ENCODE assay signal across 14 cellular contexts in the genomic region with DNA sequence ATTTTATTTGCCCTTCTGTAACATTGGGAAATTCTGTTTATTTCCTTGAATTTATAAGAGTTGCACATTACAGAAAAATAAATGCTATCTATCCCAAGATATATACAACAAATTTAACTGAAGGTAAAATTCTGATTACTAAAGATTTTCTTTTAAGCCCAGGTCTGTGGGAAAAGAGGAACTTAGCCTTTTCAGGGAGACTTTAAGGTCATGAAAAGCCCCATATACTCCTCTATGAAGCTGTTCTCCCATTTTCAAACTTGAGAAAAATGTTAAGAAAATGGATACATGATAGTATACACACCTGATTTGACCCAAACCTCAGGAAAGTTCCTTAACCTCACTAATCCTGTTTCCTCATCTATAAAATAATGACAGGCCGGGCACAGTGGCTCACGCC. TPM values are rescaled to one million over a fixed set of nuclear protein-coding genes. Genes with fewer than 3 reads are reported as not detected.
DNase-seq lines count a peak whose midpoint lies in the region; ATAC-seq and TF ChIP-seq lines count a peak whose summit lies in the region.
"Had no signal": no experiment of that assay in that cellular context is flagged by ENCODE, and none has a peak within 500 bp of the region (broad histone marks: within the 10 kb centered on the region; RNA-seq: fewer than 3 reads in every experiment).

No MANE protein-coding gene starts in this region.

- H2AFZ ChIP-seq in OCI-LY3 (ENCODE audit: low read depth, low read length) = no peak overlapping the region
- H2AFZ ChIP-seq: parathyroid adenoma had no signal

- H3K27me3 ChIP-seq in OCI-LY3 (ENCODE audit: low read depth, low read length) = no peaks in the 10 kb centered on the region

- no peaks in the 10 kb centered on the region for H3K9me3 Mint-ChIP-seq in stimulated activated naive CD8-positive, alpha-beta T cell treated with anti-CD3 and anti-CD28 coated beads, Interleukin-15, Interleukin-2, amounts not matched to agents 100 ng/mL and 50 ng/mL, for 24 hours
- H3K9me3 Mint-ChIP-seq in brain = peaks cover 0 to 9% (median 6%) of the 10 kb centered on the region in 5 experiments

- no peak for ATAC-seq in stimulated activated naive CD8-positive, alpha-beta T cell treated with anti-CD3 and anti-CD28 coated beads, Interleukin-15, Interleukin-2, amounts not matched to agents 100 U/mL and 50 U/mL, for 24 hours
- ATAC-seq in GM21423 (IDR thresholded peaks at IDR 0.05; ENCODE audit: unreplicated experiment) = no peak
- ATAC-seq in GM18519 (IDR thresholded peaks at IDR 0.05; ENCODE audit: low FRiP score, unreplicated experiment) = no peak

- H3K4me1 Mint-ChIP-seq in stimulated activated naive CD8-positive, alpha-beta T cell treated with anti-CD3 and anti-CD28 coated beads, Interleukin-15, Interleukin-2, amounts not matched to agents 100 ng/mL and 50 ng/mL, for 24 hours (ENCODE audit: low read depth) = peaks cover 92% of the 10 kb centered on the region
- peaks cover 73% of the 10 kb centered on the region for H3K4me1 Mint-ChIP-seq in brain

- H3K4me3 ChIP-seq in OCI-LY3 (ENCODE audit: low read length) = peak overlapping the region; percentile 94

- H3K4me2 ChIP-seq in OCI-LY3 (ENCODE audit: low read length) = peak overlapping the region; percentile 90

- H3K36me3 ChIP-seq in OCI-LY3 (replicated peaks; ENCODE audit: low read depth, low read length) = peaks cover 19% of the 10 kb centered on the region

- peak overlapping the region; percentile 92 for H3K27ac Mint-ChIP-seq in stimulated activated naive CD8-positive, alpha-beta T cell treated with anti-CD3 and anti-CD28 coated beads, Interleukin-15, Interleukin-2, amounts not matched to agents 100 ng/mL and 50 ng/mL, for 24 hours
- H3K27ac Mint-ChIP-seq in brain = no peak overlapping the region

- peaks cover 56% of the 10 kb centered on the region for H3K36me3 Mint-ChIP-seq in stimulated activated naive CD8-positive, alpha-beta T cell treated with anti-CD3 and anti-CD28 coated beads, Interleukin-15, Interleukin-2, amounts not matched to agents 100 ng/mL and 50 ng/mL, for 24 hours (ENCODE audit: low read depth)
- peaks cover 21% of the 10 kb centered on the region for H3K36me3 Mint-ChIP-seq in brain

- H3K4me1 ChIP-seq in OCI-LY3 (ENCODE audit: low read length) = peaks cover 70% of the 10 kb centered on the region

- TF ChIP-seq CTCF in OCI-LY3 (IDR thresholded peaks at IDR 0.05; ENCODE audit: low read depth, low read length) (no peak), brain (conservative IDR thresholded peaks at IDR 0.05) (no peak)

- no peak for DNase-seq in stimulated activated naive CD8-positive, alpha-beta T cell treated with anti-CD3 and anti-CD28 coated beads, Interleukin-15, Interleukin-2, amounts not matched to agents 100 U/mL and 50 U/mL, for 24 hours
- no peak for DNase-seq in SHP77 treated with DMSO at 0.1 percent for 48 hours (lab: John Stamatoyannopoulos, UW)
- no peak for DNase-seq in NCI-H226
- DNase-seq: Caco-2; H7; NCI-H2081; stimulated activated naive CD4-positive, alpha-beta T cell; T1000 had no signal

- no peaks in the 10 kb centered on the region for H3K9me3 ChIP-seq in OCI-LY3 (ENCODE audit: insufficient read depth, low read length)
- H3K9me3 ChIP-seq: Caco-2 had no signal

- peak overlapping the region; percentile 98 for H3K9ac ChIP-seq in OCI-LY3 (ENCODE audit: low read length)
- H3K9ac ChIP-seq: parathyroid adenoma had no signal

- peaks cover 100% of the 10 kb centered on the region for H3K79me2 ChIP-seq in OCI-LY3 (ENCODE audit: low read length)

- H3K27me3 Mint-ChIP-seq in stimulated activated naive CD8-positive, alpha-beta T cell treated with anti-CD3 and anti-CD28 coated beads, Interleukin-15, Interleukin-2, amounts not matched to agents 100 ng/mL and 50 ng/mL, for 24 hours = no peaks in the 10 kb centered on the region
- no peaks in the 10 kb centered on the region for H3K27me3 Mint-ChIP-seq in brain

- peak overlapping the region; percentile 84 for H3K27ac ChIP-seq in OCI-LY3 (ENCODE audit: low read length)
- H3K27ac ChIP-seq: parathyroid adenoma had no signal

- H3K4me3 Mint-ChIP-seq in stimulated activated naive CD8-positive, alpha-beta T cell treated with anti-CD3 and anti-CD28 coated beads, Interleukin-15, Interleukin-2, amounts not matched to agents 100 ng/mL and 50 ng/mL, for 24 hours = peak overlapping the region; percentile 98
- peak overlapping the region in 3 of 5 experiments; percentile 75 to 79 (median 75) for H3K4me3 Mint-ChIP-seq in brain

- H4K20me1 ChIP-seq in OCI-LY3 (ENCODE audit: insufficient read depth, low read length) = peaks cover 97% of the 10 kb centered on the region

RNA-seq across cellular contexts. Expression of gene SINHCAF, which starts 7.1 kb away (rescaled TPM):
- 118 TPM for polyA plus RNA-seq in brain (ENCODE audit: insufficient read depth, low read depth, low replicate concordance)
